In the genomic region with DNA sequence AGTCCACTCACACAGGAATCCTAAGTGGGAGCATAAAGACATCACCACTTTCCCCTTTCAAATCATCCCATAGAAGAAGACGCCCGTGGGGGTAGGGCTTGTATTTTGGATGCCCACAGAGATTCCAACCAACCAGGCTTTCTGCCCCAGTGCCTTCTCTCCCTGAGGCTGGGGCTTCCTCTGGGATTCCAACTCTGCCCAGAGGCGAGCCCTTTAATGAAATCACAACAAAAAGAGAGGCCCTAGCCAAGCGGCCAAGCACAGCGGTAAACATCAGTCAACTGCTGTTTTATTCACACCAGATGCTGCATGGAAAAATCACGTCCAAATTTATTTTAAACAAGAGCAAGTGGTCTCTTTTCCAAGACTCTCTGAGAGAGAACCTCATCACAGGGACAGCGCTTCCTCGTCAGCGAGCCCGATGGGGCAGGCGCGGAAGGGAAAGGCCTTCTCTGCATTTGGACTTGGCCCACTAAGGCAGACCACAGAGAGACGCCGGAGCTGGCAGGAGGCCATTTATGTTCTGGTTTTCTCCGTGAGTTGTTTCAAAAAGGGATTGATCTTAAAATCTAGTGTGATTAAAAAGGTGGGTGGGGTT, we compare ENCODE assay signal across 22 cellular contexts. TPM values are rescaled to one million over a fixed set of nuclear protein-coding genes. Genes with fewer than 3 reads are reported as not detected.
DNase-seq lines count a peak whose midpoint lies in the region; ATAC-seq, FAIRE-seq and TF ChIP-seq lines count a peak whose summit lies in the region.
"Had no signal": no experiment of that assay in that cellular context is flagged by ENCODE, and none has a peak within 500 bp of the region (broad histone marks: within the 10 kb centered on the region; RNA-seq: fewer than 3 reads in every experiment).

No MANE protein-coding gene starts in this region.

- H3K27ac ChIP-seq in suprapubic skin (peak overlapping the region; percentile 36), small intestine (ENCODE audit: low read depth in 1 of 2, low read length in 1 of 2) (peak overlapping the region in 1 of 2 donors; percentile 53)
- H3K27ac ChIP-seq: left ventricle myocardium inferior had no signal

- peaks cover 3% of the 10 kb centered on the region for H3K27me3 ChIP-seq in suprapubic skin
- no peaks in the 10 kb centered on the region for H3K27me3 ChIP-seq in small intestine (ENCODE audit: control insufficient read depth in 2 of 2, insufficient read depth in 2 of 2, low read length in 2 of 2)
- H3K27me3 ChIP-seq: heart left ventricle had no signal

- H3K27me3 Mint-ChIP-seq in brain: peaks cover 5% of the 10 kb centered on the region
- peaks cover under 1% of the 10 kb centered on the region for H3K27me3 Mint-ChIP-seq in activated CD4-positive, alpha-beta T cell treated with anti-CD3 and anti-CD28 coated beads for 36 hours
- H3K27me3 Mint-ChIP-seq: CD4-positive, alpha-beta T cell had no signal

- 52% methylated on average over 14 of the region's 15 CpGs for WGBS in suprapubic skin
- 66 to 91% (median 88%) methylated on average over 15 of the region's 15 CpGs for WGBS in small intestine, 3 donors

- peaks cover 4% of the 10 kb centered on the region for H3K36me3 Mint-ChIP-seq in brain
- H3K36me3 Mint-ChIP-seq in activated CD4-positive, alpha-beta T cell treated with anti-CD3 and anti-CD28 coated beads for 36 hours (ENCODE audit: low read depth): no peaks in the 10 kb centered on the region

- H3K27ac Mint-ChIP-seq in brain: peak overlapping the region; percentile 52 to 97 (median 95)
- H3K27ac Mint-ChIP-seq in activated CD4-positive, alpha-beta T cell treated with anti-CD3 and anti-CD28 coated beads for 36 hours: no peak overlapping the region
- H3K27ac Mint-ChIP-seq: CD4-positive, alpha-beta T cell had no signal

- no peak for TF ChIP-seq POLR2A in suprapubic skin (IDR thresholded peaks at IDR 0.05)

- no peak for TF ChIP-seq EP300 in suprapubic skin (IDR thresholded peaks at IDR 0.05)

- H3K4me3 Mint-ChIP-seq in brain: peak overlapping the region in 4 of 5 experiments; percentile 42 to 57 (median 47)
- H3K4me3 Mint-ChIP-seq in activated CD4-positive, alpha-beta T cell treated with anti-CD3 and anti-CD28 coated beads for 36 hours: no peak overlapping the region
- H3K4me3 Mint-ChIP-seq: activated T-cell treated with anti-CD3 and anti-CD28 coated beads, Interleukin-2, amount 50 U/mL, for 4 hours; CD4-positive, alpha-beta T cell had no signal

- intact Hi-C loops in activated CD4-positive, alpha-beta T cell treated with anti-CD3 and anti-CD28 coated beads for 36 hours (cut with DNase I, micrococcal nuclease): no loop called here

- ATAC-seq in activated CD4-positive, alpha-beta T cell treated with anti-CD3 and anti-CD28 coated beads for 36 hours: no peak
- ATAC-seq: activated T-cell treated with anti-CD3 and anti-CD28 coated beads, Interleukin-2, amount 50 U/mL, for 4 hours had no signal

- peak; percentile 74 for DNase-seq in GM03348 (ENCODE audit: low spot score)
- peak; percentile 46 for DNase-seq in iris pigment epithelial cell (ENCODE audit: low read depth)
- DNase-seq in suprapubic skin (ENCODE audit: low spot score in 2 of 2): no peak
- no peak for DNase-seq in activated CD4-positive, alpha-beta T cell treated with anti-CD3 and anti-CD28 coated beads for 36 hours
- DNase-seq in small intestine: no peak
- DNase-seq in islet precursor cell: no peak
- DNase-seq in DMS153 treated with DMSO at 0.1 percent for 48 hours (lab: John Stamatoyannopoulos, UW; ENCODE audit: unreplicated experiment): no peak
- DNase-seq: activated CD4-positive, alpha-beta T cell treated with anti-CD3 and anti-CD28 coated beads for 48 hours; activated T-cell treated with anti-CD3 and anti-CD28 coated beads, Interleukin-2, amount 50 U/mL, for 4 hours; amniotic stem cell; CD4-positive, alpha-beta T cell; effector CD8-positive, alpha-beta T cell; Kasumi-1; left ventricle myocardium inferior; NCI-H187; NCI-H524; stimulated activated CD4-positive, alpha-beta T cell treated with anti-CD3 and anti-CD28 coated beads, Interleukin-12 subunit alpha, Interleukin-12 subunit beta, amount 100 ng/mL, for 4 hours; T-helper 2 cell had no signal

- H3K4me1 ChIP-seq in suprapubic skin: peaks cover 5% of the 10 kb centered on the region
- no peaks in the 10 kb centered on the region for H3K4me1 ChIP-seq in small intestine (ENCODE audit: control insufficient read depth in 2 of 2, insufficient read depth in 1 of 2, low read depth in 1 of 2, low read length in 1 of 2)
- H3K4me1 ChIP-seq: left ventricle myocardium inferior had no signal

- no peak for FAIRE-seq in small intestine (lab: Jason Lieb, UNC)
- FAIRE-seq: G401.6, H1 had no signal

- H3K36me3 ChIP-seq in suprapubic skin (no peaks in the 10 kb centered on the region), small intestine (ENCODE audit: control insufficient read depth in 2 of 2, insufficient read depth in 2 of 2, low read length in 2 of 2) (no peaks in the 10 kb centered on the region)

- POLR2A ChIA-PET in activated CD4-positive, alpha-beta T cell treated with anti-CD3 and anti-CD28 coated beads for 36 hours (lab: Charles Lee): no interaction called here

- H3K4me3 ChIP-seq in suprapubic skin: no peak overlapping the region
- H3K4me3 ChIP-seq in small intestine (ENCODE audit: low read depth in 1 of 2, low read length in 2 of 2): no peak overlapping the region
- H3K4me3 ChIP-seq: left ventricle myocardium inferior had no signal

- peaks cover 32% of the 10 kb centered on the region for H3K4me1 Mint-ChIP-seq in brain
- no peaks in the 10 kb centered on the region for H3K4me1 Mint-ChIP-seq in activated CD4-positive, alpha-beta T cell treated with anti-CD3 and anti-CD28 coated beads for 36 hours

- TF ChIP-seq CTCF in brain (conservative IDR thresholded peaks at IDR 0.05) (no peak), suprapubic skin (IDR thresholded peaks at IDR 0.05) (no peak)

- no peaks in the 10 kb centered on the region for H3K9me3 ChIP-seq in suprapubic skin
- H3K9me3 ChIP-seq in small intestine (ENCODE audit: control insufficient read depth, low read depth): no peaks in the 10 kb centered on the region
- H3K9me3 ChIP-seq: heart left ventricle, left ventricle myocardium inferior had no signal

- no peaks in the 10 kb centered on the region for H3K9me3 Mint-ChIP-seq in brain
- no peaks in the 10 kb centered on the region for H3K9me3 Mint-ChIP-seq in activated CD4-positive, alpha-beta T cell treated with anti-CD3 and anti-CD28 coated beads for 36 hours (ENCODE audit: low read depth)
- H3K9me3 Mint-ChIP-seq: activated T-cell treated with anti-CD3 and anti-CD28 coated beads, Interleukin-2, amount 50 U/mL, for 4 hours; CD4-positive, alpha-beta T cell had no signal

- CTCF ChIA-PET in activated CD4-positive, alpha-beta T cell treated with anti-CD3 and anti-CD28 coated beads for 36 hours (lab: Charles Lee): no interaction called here

RNA-seq across cellular contexts. Expression of a gene that starts 31.5 kb away (rescaled TPM):
- polyA plus RNA-seq in brain (ENCODE audit: insufficient read depth, low read depth, low replicate concordance) (133 TPM), small intestine (1 to 10 TPM; 3.0 to 7.2 (median 5.7) TPM)
- total RNA-seq in suprapubic skin: 1 to 10 TPM; 2.5 to 8.6 (median 5.5) TPM
- total RNA-seq in activated CD4-positive, alpha-beta T cell treated with anti-CD3 and anti-CD28 coated beads for 36 hours: under 1 TPM; 0.25 to 0.49 TPM

RNA-seq across cellular contexts. Expression of a gene that starts 57.8 kb away (rescaled TPM):
- polyA plus RNA-seq in brain (ENCODE audit: insufficient read depth, low read depth, low replicate concordance): 0.78 TPM
- total RNA-seq in suprapubic skin: 10 to 100 TPM; 23.5 to 40.8 (median 32.2) TPM
- 1 to 10 TPM; 1.6 to 2.1 TPM for total RNA-seq in activated CD4-positive, alpha-beta T cell treated with anti-CD3 and anti-CD28 coated beads for 36 hours
- 10 to 100 TPM; 37.7 to 88.8 (median 77.3) TPM for polyA plus RNA-seq in small intestine

Comparison
In these comparisons a context has a peak if more than half of its experiments do, and no peak if none do; other contexts are left out.
1. DNase-seq: peak in GM03348 (single experiment) and iris pigment epithelial cell (single experiment); none in suprapubic skin (0 of 2), activated CD4-positive, alpha-beta T cell treated with anti-CD3 and anti-CD28 coated beads for 36 hours (single experiment), small intestine (single experiment), islet precursor cell (single experiment) and DMS153 treated with DMSO at 0.1 percent for 48 hours (single experiment).
2. RNA of a gene that starts 57.8 kb away (total RNA-seq): 23.5 to 40.8 TPM in suprapubic skin; 1.6 to 2.1 TPM in activated CD4-positive, alpha-beta T cell treated with anti-CD3 and anti-CD28 coated beads for 36 hours; every median in the first group is over 4 times any median in the second.